1 cellular context compared by ENCODE assay signal in the genomic region with DNA sequence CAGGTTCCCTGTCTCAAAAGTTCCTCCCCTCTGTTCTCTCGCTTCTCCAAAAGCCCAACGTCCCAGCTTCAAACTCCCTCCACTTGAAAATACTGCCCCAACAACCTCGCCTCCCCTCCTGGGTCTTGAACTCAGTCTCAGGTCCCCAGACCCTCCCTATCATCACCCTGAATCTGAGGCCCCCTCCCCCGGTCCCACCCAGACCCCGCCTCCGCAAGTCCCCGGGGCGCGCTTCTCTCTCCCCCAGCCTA.
TF ChIP-seq lines count a peak whose summit lies in the region.

No MANE protein-coding gene starts in this region.

TF ChIP-seq in K562, 482 proteins besides CTCF, POLR2A, EP300 and RAD21:
- TF ChIP-seq ZBTB7A (IDR thresholded peaks at IDR 0.05; ENCODE audit: borderline replicate concordance, control insufficient read depth, low read depth, low read length) = peak; percentile 93; the same call in 1 of the 2 replicates
- no peak for TF ChIP-seq FIP1L1 (IDR thresholded peaks at IDR 0.05; ENCODE audit: low read depth, low read length, poor library complexity, severe bottlenecking)
- TF ChIP-seq GTF2E2 (tag; IDR thresholded peaks at IDR 0.05) = 0 out of 2 replicates have a peak, but pooled peaks have one; percentile 0
- 0 out of 2 replicates have a peak, but pooled peaks have one; percentile 2 for TF ChIP-seq THRAP3 (IDR thresholded peaks at IDR 0.05; ENCODE audit: borderline replicate concordance)
- TF ChIP-seq, protein P1, sequence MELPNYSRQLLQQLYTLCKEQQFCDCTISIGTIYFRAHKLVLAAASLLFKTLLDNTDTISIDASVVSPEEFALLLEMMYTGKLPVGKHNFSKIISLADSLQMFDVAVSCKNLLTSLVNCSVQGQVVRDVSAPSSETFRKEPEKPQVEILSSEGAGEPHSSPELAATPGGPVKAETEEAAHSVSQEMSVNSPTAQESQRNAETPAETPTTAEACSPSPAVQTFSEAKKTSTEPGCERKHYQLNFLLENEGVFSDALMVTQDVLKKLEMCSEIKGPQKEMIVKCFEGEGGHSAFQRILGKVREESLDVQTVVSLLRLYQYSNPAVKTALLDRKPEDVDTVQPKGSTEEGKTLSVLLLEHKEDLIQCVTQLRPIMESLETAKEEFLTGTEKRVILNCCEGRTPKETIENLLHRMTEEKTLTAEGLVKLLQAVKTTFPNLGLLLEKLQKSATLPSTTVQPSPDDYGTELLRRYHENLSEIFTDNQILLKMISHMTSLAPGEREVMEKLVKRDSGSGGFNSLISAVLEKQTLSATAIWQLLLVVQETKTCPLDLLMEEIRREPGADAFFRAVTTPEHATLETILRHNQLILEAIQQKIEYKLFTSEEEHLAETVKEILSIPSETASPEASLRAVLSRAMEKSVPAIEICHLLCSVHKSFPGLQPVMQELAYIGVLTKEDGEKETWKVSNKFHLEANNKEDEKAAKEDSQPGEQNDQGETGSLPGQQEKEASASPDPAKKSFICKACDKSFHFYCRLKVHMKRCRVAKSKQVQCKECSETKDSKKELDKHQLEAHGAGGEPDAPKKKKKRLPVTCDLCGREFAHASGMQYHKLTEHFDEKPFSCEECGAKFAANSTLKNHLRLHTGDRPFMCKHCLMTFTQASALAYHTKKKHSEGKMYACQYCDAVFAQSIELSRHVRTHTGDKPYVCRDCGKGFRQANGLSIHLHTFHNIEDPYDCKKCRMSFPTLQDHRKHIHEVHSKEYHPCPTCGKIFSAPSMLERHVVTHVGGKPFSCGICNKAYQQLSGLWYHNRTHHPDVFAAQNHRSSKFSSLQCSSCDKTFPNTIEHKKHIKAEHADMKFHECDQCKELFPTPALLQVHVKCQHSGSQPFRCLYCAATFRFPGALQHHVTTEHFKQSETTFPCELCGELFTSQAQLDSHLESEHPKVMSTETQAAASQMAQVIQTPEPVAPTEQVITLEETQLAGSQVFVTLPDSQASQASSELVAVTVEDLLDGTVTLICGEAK (IDR thresholded peaks at IDR 0.05) = 0 out of 2 replicates have a peak, but pooled peaks have one; percentile 2
- TF ChIP-seq, protein P1 (CRISPR knock-in tag; IDR thresholded peaks at IDR 0.05) = no peak
- TF ChIP-seq, protein P2, sequence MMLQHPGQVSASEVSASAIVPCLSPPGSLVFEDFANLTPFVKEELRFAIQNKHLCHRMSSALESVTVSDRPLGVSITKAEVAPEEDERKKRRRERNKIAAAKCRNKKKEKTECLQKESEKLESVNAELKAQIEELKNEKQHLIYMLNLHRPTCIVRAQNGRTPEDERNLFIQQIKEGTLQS (IDR thresholded peaks at IDR 0.05) = no peak
- TF ChIP-seq, protein P2 (CRISPR knock-in tag; conservative IDR thresholded peaks at IDR 0.05) = no peak
- TF ChIP-seq, protein P3, sequence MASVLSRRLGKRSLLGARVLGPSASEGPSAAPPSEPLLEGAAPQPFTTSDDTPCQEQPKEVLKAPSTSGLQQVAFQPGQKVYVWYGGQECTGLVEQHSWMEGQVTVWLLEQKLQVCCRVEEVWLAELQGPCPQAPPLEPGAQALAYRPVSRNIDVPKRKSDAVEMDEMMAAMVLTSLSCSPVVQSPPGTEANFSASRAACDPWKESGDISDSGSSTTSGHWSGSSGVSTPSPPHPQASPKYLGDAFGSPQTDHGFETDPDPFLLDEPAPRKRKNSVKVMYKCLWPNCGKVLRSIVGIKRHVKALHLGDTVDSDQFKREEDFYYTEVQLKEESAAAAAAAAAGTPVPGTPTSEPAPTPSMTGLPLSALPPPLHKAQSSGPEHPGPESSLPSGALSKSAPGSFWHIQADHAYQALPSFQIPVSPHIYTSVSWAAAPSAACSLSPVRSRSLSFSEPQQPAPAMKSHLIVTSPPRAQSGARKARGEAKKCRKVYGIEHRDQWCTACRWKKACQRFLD (CRISPR knock-in tag; IDR thresholded peaks at IDR 0.05) = 0 out of 2 replicates have a peak, but pooled peaks have one; percentile 16
- peak; percentile 3 for TF ChIP-seq ARHGAP35 (IDR thresholded peaks at IDR 0.05; ENCODE audit: partially characterized antibody)
- TF ChIP-seq JUN (IDR thresholded peaks at IDR 0.05; ENCODE audit: borderline replicate concordance, low read depth, low read length) = no peak
- TF ChIP-seq JUN (CRISPR knock-in tag; IDR thresholded peaks at IDR 0.05; ENCODE audit: borderline replicate concordance) = 0 out of 2 replicates have a peak, but pooled peaks have one; percentile 23
- TF ChIP-seq ARID2 (IDR thresholded peaks at IDR 0.05) = 0 out of 2 replicates have a peak, but pooled peaks have one; percentile 4
- TF ChIP-seq EGR1 (conservative IDR thresholded peaks at IDR 0.05) = peak; percentile 55
- 0 out of 4 replicates have a peak, but pooled peaks of 1 of the 2 experiments have one; percentile 1 for TF ChIP-seq TBL1XR1 (IDR thresholded peaks at IDR 0.05; ENCODE audit: low read length in 2 of 2)
- peak in 1 of 2 experiments; percentile 40; a peak in 1 of 4 replicates for TF ChIP-seq MLLT1 (IDR thresholded peaks at IDR 0.05)
- TF ChIP-seq HLTF (IDR thresholded peaks at IDR 0.05) = peak; percentile 67; the same call in 1 of the 2 replicates
- 0 out of 2 replicates have a peak, but pooled peaks have one; percentile 7 for TF ChIP-seq CHCHD3 (CRISPR knock-in tag; IDR thresholded peaks at IDR 0.05)
- TF ChIP-seq PML (IDR thresholded peaks at IDR 0.05; ENCODE audit: low read length) = no peak
- TF ChIP-seq ASH1L (IDR thresholded peaks at IDR 0.05; ENCODE audit: borderline replicate concordance, low read depth, partially characterized antibody) = peak; percentile 4
- peak; percentile 6; the same call in 1 of the 2 replicates for TF ChIP-seq SNIP1 (IDR thresholded peaks at IDR 0.05; ENCODE audit: low read depth)
- TF ChIP-seq ZNF584 (CRISPR knock-in tag; IDR thresholded peaks at IDR 0.05; ENCODE audit: low read depth) = no peak
- 0 out of 2 replicates have a peak, but pooled peaks have one; percentile 5 for TF ChIP-seq ZC3H8 (IDR thresholded peaks at IDR 0.05)
- TF ChIP-seq BRD9 (IDR thresholded peaks at IDR 0.05; ENCODE audit: low read depth, partially characterized antibody) = peak; percentile 17
- TF ChIP-seq, protein P4, sequence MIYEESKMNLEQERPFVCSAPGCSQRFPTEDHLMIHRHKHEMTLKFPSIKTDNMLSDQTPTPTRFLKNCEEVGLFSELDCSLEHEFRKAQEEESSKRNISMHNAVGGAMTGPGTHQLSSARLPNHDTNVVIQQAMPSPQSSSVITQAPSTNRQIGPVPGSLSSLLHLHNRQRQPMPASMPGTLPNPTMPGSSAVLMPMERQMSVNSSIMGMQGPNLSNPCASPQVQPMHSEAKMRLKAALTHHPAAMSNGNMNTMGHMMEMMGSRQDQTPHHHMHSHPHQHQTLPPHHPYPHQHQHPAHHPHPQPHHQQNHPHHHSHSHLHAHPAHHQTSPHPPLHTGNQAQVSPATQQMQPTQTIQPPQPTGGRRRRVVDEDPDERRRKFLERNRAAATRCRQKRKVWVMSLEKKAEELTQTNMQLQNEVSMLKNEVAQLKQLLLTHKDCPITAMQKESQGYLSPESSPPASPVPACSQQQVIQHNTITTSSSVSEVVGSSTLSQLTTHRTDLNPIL (CRISPR knock-in tag; IDR thresholded peaks at IDR 0.05) = 0 out of 2 replicates have a peak, but pooled peaks have one; percentile 15
- TF ChIP-seq HIVEP1 (CRISPR knock-in tag; IDR thresholded peaks at IDR 0.05) = no peak
- no peak for TF ChIP-seq ZKSCAN8 (CRISPR knock-in tag; IDR thresholded peaks at IDR 0.05)
